Comparison of ENCODE assay signal across 1 cellular context in genomic region chr15:72339777-72340177, GRCh38.
TF ChIP-seq lines count a peak whose summit lies in the region.

No MANE protein-coding gene starts in this region.

TF ChIP-seq in HEK293, 187 proteins besides CTCF, POLR2A, EP300 and RAD21 (continued from another document and continues in another):
- no peak for TF ChIP-seq ZBTB48 (tag by site-specific recombination; IDR thresholded peaks at IDR 0.05)
- no peak for TF ChIP-seq ZBTB11 (tag by site-specific recombination; conservative IDR thresholded peaks at IDR 0.05; ENCODE audit: low read depth)
- TF ChIP-seq, protein P1, sequence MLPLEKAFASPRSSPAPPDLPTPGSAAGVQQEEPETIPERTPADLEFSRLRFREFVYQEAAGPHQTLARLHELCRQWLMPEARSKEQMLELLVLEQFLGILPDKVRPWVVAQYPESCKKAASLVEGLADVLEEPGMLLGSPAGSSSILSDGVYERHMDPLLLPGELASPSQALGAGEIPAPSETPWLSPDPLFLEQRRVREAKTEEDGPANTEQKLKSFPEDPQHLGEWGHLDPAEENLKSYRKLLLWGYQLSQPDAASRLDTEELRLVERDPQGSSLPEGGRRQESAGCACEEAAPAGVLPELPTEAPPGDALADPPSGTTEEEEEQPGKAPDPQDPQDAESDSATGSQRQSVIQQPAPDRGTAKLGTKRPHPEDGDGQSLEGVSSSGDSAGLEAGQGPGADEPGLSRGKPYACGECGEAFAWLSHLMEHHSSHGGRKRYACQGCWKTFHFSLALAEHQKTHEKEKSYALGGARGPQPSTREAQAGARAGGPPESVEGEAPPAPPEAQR (tag by site-specific recombination; IDR thresholded peaks at IDR 0.05): no peak
- no peak for TF ChIP-seq TRIM28 (IDR thresholded peaks at IDR 0.05; ENCODE audit: borderline replicate concordance, low read length)
- TF ChIP-seq, protein P2, sequence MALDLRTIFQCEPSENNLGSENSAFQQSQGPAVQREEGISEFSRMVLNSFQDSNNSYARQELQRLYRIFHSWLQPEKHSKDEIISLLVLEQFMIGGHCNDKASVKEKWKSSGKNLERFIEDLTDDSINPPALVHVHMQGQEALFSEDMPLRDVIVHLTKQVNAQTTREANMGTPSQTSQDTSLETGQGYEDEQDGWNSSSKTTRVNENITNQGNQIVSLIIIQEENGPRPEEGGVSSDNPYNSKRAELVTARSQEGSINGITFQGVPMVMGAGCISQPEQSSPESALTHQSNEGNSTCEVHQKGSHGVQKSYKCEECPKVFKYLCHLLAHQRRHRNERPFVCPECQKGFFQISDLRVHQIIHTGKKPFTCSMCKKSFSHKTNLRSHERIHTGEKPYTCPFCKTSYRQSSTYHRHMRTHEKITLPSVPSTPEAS (tag by site-specific recombination; IDR thresholded peaks at IDR 0.05): no peak
- 0 out of 2 replicates have a peak, but pooled peaks have one; percentile 21 for TF ChIP-seq GFI1B (tag by site-specific recombination; IDR thresholded peaks at IDR 0.05)
- TF ChIP-seq ZNF501 (tag by site-specific recombination; IDR thresholded peaks at IDR 0.05): no peak
- TF ChIP-seq ZNF280D (tag by site-specific recombination; IDR thresholded peaks at IDR 0.05): no peak
- TF ChIP-seq ZBTB8A (tag by site-specific recombination; IDR thresholded peaks at IDR 0.05): no peak
- no peak for TF ChIP-seq ZNF624 (tag by site-specific recombination; IDR thresholded peaks at IDR 0.05)
- no peak for TF ChIP-seq ZNF311 (tag by site-specific recombination; IDR thresholded peaks at IDR 0.05; ENCODE audit: borderline replicate concordance)
- TF ChIP-seq ZNF558 (tag by site-specific recombination; IDR thresholded peaks at IDR 0.05): no peak
- TF ChIP-seq REPIN1 (tag by site-specific recombination; IDR thresholded peaks at IDR 0.05; ENCODE audit: low read depth): no peak
- no peak for TF ChIP-seq ZNF138 (tag by site-specific recombination; IDR thresholded peaks at IDR 0.05; ENCODE audit: borderline replicate concordance)
- no peak for TF ChIP-seq ZNF221 (tag by site-specific recombination; IDR thresholded peaks at IDR 0.05; ENCODE audit: borderline replicate concordance)
- no peak for TF ChIP-seq ZNF404 (tag by site-specific recombination; IDR thresholded peaks at IDR 0.05)
- no peak for TF ChIP-seq ZNF791 (tag by site-specific recombination; IDR thresholded peaks at IDR 0.05)
- TF ChIP-seq ZFP37 (tag by site-specific recombination; IDR thresholded peaks at IDR 0.05): no peak
- no peak for TF ChIP-seq HOXC10 (CRISPR knock-in tag; IDR thresholded peaks at IDR 0.05)
- TF ChIP-seq ZFP69B (tag by site-specific recombination; IDR thresholded peaks at IDR 0.05): no peak
- TF ChIP-seq ZNF157 (tag by site-specific recombination; IDR thresholded peaks at IDR 0.05): no peak
- TF ChIP-seq ZNF10 (tag by site-specific recombination; IDR thresholded peaks at IDR 0.05): no peak
- no peak for TF ChIP-seq RBAK (tag by site-specific recombination; IDR thresholded peaks at IDR 0.05)
- no peak for TF ChIP-seq ZNF585B (tag by site-specific recombination; IDR thresholded peaks at IDR 0.05)
- TF ChIP-seq, protein P3, sequence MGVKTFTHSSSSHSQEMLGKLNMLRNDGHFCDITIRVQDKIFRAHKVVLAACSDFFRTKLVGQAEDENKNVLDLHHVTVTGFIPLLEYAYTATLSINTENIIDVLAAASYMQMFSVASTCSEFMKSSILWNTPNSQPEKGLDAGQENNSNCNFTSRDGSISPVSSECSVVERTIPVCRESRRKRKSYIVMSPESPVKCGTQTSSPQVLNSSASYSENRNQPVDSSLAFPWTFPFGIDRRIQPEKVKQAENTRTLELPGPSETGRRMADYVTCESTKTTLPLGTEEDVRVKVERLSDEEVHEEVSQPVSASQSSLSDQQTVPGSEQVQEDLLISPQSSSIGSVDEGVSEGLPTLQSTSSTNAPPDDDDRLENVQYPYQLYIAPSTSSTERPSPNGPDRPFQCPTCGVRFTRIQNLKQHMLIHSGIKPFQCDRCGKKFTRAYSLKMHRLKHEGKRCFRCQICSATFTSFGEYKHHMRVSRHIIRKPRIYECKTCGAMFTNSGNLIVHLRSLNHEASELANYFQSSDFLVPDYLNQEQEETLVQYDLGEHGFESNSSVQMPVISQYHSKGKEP (tag by site-specific recombination; IDR thresholded peaks at IDR 0.05): no peak
- no peak for TF ChIP-seq ZNF302 (tag by site-specific recombination; IDR thresholded peaks at IDR 0.05; ENCODE audit: low read depth)
- no peak for TF ChIP-seq SP3 (tag by site-specific recombination; IDR thresholded peaks at IDR 0.05)
- TF ChIP-seq ZNF23 (tag by site-specific recombination; IDR thresholded peaks at IDR 0.05; ENCODE audit: borderline replicate concordance): no peak
- TF ChIP-seq ZNF549 (tag by site-specific recombination; IDR thresholded peaks at IDR 0.05): no peak
- no peak for TF ChIP-seq ZNF660 (tag by site-specific recombination; IDR thresholded peaks at IDR 0.05)
- peak; percentile 38; the same call in 1 of the 2 replicates for TF ChIP-seq GLIS1 (tag by site-specific recombination; IDR thresholded peaks at IDR 0.05)
- no peak for TF ChIP-seq ZNF521 (tag by site-specific recombination; IDR thresholded peaks at IDR 0.05)
- no peak for TF ChIP-seq ZNF274 (IDR thresholded peaks at IDR 0.05; ENCODE audit: low read length)
- no peak for TF ChIP-seq ZNF274 (tag by site-specific recombination; IDR thresholded peaks at IDR 0.05; ENCODE audit: borderline replicate concordance)
- TF ChIP-seq ZNF24 (tag by site-specific recombination; IDR thresholded peaks at IDR 0.05): no peak
- no peak for TF ChIP-seq ZNF140 (tag by site-specific recombination; IDR thresholded peaks at IDR 0.05)
- no peak for TF ChIP-seq ZNF76 (tag by site-specific recombination; IDR thresholded peaks at IDR 0.05; ENCODE audit: borderline replicate concordance, low read depth)
- no peak for TF ChIP-seq PBX3 (CRISPR knock-in tag; IDR thresholded peaks at IDR 0.05)
- no peak for TF ChIP-seq ZNF792 (tag by site-specific recombination; IDR thresholded peaks at IDR 0.05)
- TF ChIP-seq, protein P4, sequence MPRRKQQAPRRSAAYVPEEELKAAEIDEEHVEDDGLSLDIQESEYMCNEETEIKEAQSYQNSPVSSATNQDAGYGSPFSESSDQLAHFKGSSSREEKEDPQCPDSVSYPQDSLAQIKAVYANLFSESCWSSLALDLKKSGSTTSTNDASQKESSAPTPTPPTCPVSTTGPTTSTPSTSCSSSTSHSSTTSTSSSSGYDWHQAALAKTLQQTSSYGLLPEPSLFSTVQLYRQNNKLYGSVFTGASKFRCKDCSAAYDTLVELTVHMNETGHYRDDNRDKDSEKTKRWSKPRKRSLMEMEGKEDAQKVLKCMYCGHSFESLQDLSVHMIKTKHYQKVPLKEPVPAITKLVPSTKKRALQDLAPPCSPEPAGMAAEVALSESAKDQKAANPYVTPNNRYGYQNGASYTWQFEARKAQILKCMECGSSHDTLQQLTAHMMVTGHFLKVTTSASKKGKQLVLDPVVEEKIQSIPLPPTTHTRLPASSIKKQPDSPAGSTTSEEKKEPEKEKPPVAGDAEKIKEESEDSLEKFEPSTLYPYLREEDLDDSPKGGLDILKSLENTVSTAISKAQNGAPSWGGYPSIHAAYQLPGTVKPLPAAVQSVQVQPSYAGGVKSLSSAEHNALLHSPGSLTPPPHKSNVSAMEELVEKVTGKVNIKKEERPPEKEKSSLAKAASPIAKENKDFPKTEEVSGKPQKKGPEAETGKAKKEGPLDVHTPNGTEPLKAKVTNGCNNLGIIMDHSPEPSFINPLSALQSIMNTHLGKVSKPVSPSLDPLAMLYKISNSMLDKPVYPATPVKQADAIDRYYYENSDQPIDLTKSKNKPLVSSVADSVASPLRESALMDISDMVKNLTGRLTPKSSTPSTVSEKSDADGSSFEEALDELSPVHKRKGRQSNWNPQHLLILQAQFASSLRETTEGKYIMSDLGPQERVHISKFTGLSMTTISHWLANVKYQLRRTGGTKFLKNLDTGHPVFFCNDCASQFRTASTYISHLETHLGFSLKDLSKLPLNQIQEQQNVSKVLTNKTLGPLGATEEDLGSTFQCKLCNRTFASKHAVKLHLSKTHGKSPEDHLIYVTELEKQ (tag by site-specific recombination; IDR thresholded peaks at IDR 0.05; ENCODE audit: borderline replicate concordance): peak; percentile 71; the same call in 1 of the 2 replicates
- TF ChIP-seq ZNF366 (tag by site-specific recombination; conservative IDR thresholded peaks at IDR 0.05): no peak
- no peak for TF ChIP-seq GLI2 (tag by site-specific recombination; IDR thresholded peaks at IDR 0.05; ENCODE audit: borderline replicate concordance, low read depth)
- TF ChIP-seq ZNF292 (tag by site-specific recombination; IDR thresholded peaks at IDR 0.05; ENCODE audit: borderline replicate concordance, low read depth): no peak
- TF ChIP-seq PRDM6 (tag by site-specific recombination; IDR thresholded peaks at IDR 0.05): peak; percentile 17; the same call in 1 of the 2 replicates
- no peak for TF ChIP-seq ZNF248 (tag by site-specific recombination; IDR thresholded peaks at IDR 0.05)
- TF ChIP-seq, protein P5, sequence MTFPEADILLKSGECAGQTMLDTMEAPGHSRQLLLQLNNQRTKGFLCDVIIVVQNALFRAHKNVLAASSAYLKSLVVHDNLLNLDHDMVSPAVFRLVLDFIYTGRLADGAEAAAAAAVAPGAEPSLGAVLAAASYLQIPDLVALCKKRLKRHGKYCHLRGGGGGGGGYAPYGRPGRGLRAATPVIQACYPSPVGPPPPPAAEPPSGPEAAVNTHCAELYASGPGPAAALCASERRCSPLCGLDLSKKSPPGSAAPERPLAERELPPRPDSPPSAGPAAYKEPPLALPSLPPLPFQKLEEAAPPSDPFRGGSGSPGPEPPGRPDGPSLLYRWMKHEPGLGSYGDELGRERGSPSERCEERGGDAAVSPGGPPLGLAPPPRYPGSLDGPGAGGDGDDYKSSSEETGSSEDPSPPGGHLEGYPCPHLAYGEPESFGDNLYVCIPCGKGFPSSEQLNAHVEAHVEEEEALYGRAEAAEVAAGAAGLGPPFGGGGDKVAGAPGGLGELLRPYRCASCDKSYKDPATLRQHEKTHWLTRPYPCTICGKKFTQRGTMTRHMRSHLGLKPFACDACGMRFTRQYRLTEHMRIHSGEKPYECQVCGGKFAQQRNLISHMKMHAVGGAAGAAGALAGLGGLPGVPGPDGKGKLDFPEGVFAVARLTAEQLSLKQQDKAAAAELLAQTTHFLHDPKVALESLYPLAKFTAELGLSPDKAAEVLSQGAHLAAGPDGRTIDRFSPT (tag by site-specific recombination; IDR thresholded peaks at IDR 0.05): no peak
- no peak for TF ChIP-seq ZNF621 (tag by site-specific recombination; IDR thresholded peaks at IDR 0.05)
